In genomic region chr3:148084931-148085330, GRCh38 we compare ENCODE assay signal across 13 cellular contexts.
A peak's percentile ranks its signal among the peaks of the same experiment; 100 is the strongest.
DNase-seq lines count a peak whose midpoint lies in the region; ATAC-seq, FAIRE-seq and TF ChIP-seq lines count a peak whose summit lies in the region.
"Had no signal": no experiment of that assay in that cellular context is flagged by ENCODE, and none has a peak within 500 bp of the region (broad histone marks: within the 10 kb centered on the region; RNA-seq: fewer than 3 reads in every experiment).

No MANE protein-coding gene starts in this region.

- ATAC-seq in GM21390 (IDR thresholded peaks at IDR 0.05; ENCODE audit: unreplicated experiment) (peak; percentile 95), HG03159 (IDR thresholded peaks at IDR 0.05; ENCODE audit: unreplicated experiment) (peak; percentile 96), HG03108 (IDR thresholded peaks at IDR 0.05; ENCODE audit: unreplicated experiment) (no peak)

- H3K27ac ChIP-seq in caudate nucleus (ENCODE audit: low read depth, low read length), result peak overlapping the region; percentile 61
- H3K27ac ChIP-seq: skin epidermis had no signal

- H3K9me3 ChIP-seq in BE2C, result no peaks in the 10 kb centered on the region

- H3K4me3 ChIP-seq in BE2C (ENCODE audit: low read depth, low read length), result no peak overlapping the region
- H3K4me3 ChIP-seq: skin epidermis had no signal

- no peak for DNase-seq in GM18507 (ENCODE audit: extremely low spot score, insufficient read length, low read depth)
- DNase-seq in caudate nucleus (lab: John Stamatoyannopoulos, UW), result peak in 1 of 61 donors; percentile 19
- DNase-seq in H54 (ENCODE audit: insufficient read length, low spot score), result no peak
- DNase-seq in BE2C, result no peak
- DNase-seq in SKM-1 (lab: John Stamatoyannopoulos, UW; ENCODE audit: unreplicated experiment), result no peak
- DNase-seq: activated T-cell treated with anti-CD3 and anti-CD28 coated beads, Interleukin-2, amount 50 U/mL, for 48 hours; NCI-H69; stimulated activated naive CD4-positive, alpha-beta T cell treated with Interleukin-2 at 50 U/mL for 16 hours had no signal

- no peaks in the 10 kb centered on the region for H3K27me3 ChIP-seq in BE2C

- no peaks in the 10 kb centered on the region for H3K36me3 ChIP-seq in BE2C

- no peak for TF ChIP-seq POLR2A in H54 (IDR thresholded peaks at IDR 0.05; ENCODE audit: low read depth, low read length)

- FAIRE-seq in GM18507 (lab: Jason Lieb, UNC) (peak; percentile 78), H54 (lab: Jason Lieb, UNC) (no peak)
- FAIRE-seq: colon had no signal

- TF ChIP-seq CTCF in BE2C (IDR thresholded peaks at IDR 0.05; ENCODE audit: low read depth, low read length), result no peak

- H3K4me1 ChIP-seq in BE2C, result peaks cover 3% of the 10 kb centered on the region
